2 cellular contexts compared by ENCODE assay signal in the genomic region with DNA sequence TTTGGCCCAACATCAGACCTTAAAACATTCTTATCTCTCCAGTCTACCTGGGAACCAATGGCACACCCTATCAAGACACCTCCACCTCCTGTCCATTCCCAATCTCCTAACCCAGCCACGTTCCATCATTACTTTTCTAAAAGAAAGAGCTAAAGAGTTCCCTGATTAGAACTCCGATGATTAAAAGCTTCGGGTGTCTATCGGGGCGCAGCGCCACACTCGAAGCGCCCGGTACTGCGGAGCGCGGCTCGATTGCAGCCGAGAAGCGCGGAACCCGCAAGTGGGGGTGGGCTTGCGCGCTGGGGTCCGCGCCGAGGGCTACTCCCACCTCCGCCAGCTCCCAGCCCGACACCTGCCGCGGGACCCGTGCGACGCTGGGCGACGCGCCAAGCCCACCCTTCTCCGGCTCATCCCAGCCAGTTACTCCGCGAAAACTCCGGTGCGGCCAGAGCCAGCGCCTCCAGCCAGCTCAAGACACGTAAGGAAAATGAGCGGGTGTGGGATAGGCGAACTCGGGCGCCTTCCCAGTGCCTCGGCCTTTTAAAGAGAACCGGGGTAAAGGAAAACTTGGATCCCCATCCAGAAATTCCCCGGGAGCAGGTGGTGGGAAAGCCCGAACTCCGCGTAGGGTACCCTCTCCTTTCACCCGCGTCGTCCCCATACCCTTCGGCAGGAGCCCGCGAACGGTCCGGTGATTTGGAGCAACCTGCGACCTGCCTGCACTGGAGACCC.
A peak's percentile ranks its signal among the peaks of the same experiment; 100 is the strongest.
TF ChIP-seq lines count a peak whose summit lies in the region.

No MANE protein-coding gene starts in this region.

TF ChIP-seq in A549, 52 proteins besides CTCF, POLR2A, EP300 and RAD21:
- TF ChIP-seq SREBF2 (IDR thresholded peaks at IDR 0.05) (no peak), HEYL (CRISPR knock-in tag; IDR thresholded peaks at IDR 0.05) (no peak), BHLHE40 (IDR thresholded peaks at IDR 0.05; ENCODE audit: low read depth, low read length) (no peak), JUN (IDR thresholded peaks at IDR 0.05) (no peak)

TF ChIP-seq in K562, 482 proteins besides CTCF, POLR2A, EP300 and RAD21:
- TF ChIP-seq ZNF354B (CRISPR knock-in tag; IDR thresholded peaks at IDR 0.05) (no peak), CREB1 (IDR thresholded peaks at IDR 0.05) (no peak), CREB1 (CRISPR knock-in tag; IDR thresholded peaks at IDR 0.05) (no peak), CEBPG (CRISPR knock-in tag; IDR thresholded peaks at IDR 0.05) (no peak), CEBPG (tag; conservative IDR thresholded peaks at IDR 0.05 in 1 of 2, IDR thresholded peaks at IDR 0.05 in 1 of 2) (peak in 1 of 2 experiments; percentile 2; a peak in 1 of 4 replicates), ZNF3 (CRISPR knock-in tag; IDR thresholded peaks at IDR 0.05) (no peak)
- TF ChIP-seq, protein P1, sequence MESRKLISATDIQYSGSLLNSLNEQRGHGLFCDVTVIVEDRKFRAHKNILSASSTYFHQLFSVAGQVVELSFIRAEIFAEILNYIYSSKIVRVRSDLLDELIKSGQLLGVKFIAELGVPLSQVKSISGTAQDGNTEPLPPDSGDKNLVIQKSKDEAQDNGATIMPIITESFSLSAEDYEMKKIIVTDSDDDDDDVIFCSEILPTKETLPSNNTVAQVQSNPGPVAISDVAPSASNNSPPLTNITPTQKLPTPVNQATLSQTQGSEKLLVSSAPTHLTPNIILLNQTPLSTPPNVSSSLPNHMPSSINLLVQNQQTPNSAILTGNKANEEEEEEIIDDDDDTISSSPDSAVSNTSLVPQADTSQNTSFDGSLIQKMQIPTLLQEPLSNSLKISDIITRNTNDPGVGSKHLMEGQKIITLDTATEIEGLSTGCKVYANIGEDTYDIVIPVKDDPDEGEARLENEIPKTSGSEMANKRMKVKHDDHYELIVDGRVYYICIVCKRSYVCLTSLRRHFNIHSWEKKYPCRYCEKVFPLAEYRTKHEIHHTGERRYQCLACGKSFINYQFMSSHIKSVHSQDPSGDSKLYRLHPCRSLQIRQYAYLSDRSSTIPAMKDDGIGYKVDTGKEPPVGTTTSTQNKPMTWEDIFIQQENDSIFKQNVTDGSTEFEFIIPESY (CRISPR knock-in tag; IDR thresholded peaks at IDR 0.05) = 0 out of 2 replicates have a peak, but pooled peaks have one; percentile 31
- TF ChIP-seq, protein P2, sequence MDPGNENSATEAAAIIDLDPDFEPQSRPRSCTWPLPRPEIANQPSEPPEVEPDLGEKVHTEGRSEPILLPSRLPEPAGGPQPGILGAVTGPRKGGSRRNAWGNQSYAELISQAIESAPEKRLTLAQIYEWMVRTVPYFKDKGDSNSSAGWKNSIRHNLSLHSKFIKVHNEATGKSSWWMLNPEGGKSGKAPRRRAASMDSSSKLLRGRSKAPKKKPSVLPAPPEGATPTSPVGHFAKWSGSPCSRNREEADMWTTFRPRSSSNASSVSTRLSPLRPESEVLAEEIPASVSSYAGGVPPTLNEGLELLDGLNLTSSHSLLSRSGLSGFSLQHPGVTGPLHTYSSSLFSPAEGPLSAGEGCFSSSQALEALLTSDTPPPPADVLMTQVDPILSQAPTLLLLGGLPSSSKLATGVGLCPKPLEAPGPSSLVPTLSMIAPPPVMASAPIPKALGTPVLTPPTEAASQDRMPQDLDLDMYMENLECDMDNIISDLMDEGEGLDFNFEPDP (CRISPR knock-in tag; IDR thresholded peaks at IDR 0.05) = no peak
- TF ChIP-seq, protein P3, sequence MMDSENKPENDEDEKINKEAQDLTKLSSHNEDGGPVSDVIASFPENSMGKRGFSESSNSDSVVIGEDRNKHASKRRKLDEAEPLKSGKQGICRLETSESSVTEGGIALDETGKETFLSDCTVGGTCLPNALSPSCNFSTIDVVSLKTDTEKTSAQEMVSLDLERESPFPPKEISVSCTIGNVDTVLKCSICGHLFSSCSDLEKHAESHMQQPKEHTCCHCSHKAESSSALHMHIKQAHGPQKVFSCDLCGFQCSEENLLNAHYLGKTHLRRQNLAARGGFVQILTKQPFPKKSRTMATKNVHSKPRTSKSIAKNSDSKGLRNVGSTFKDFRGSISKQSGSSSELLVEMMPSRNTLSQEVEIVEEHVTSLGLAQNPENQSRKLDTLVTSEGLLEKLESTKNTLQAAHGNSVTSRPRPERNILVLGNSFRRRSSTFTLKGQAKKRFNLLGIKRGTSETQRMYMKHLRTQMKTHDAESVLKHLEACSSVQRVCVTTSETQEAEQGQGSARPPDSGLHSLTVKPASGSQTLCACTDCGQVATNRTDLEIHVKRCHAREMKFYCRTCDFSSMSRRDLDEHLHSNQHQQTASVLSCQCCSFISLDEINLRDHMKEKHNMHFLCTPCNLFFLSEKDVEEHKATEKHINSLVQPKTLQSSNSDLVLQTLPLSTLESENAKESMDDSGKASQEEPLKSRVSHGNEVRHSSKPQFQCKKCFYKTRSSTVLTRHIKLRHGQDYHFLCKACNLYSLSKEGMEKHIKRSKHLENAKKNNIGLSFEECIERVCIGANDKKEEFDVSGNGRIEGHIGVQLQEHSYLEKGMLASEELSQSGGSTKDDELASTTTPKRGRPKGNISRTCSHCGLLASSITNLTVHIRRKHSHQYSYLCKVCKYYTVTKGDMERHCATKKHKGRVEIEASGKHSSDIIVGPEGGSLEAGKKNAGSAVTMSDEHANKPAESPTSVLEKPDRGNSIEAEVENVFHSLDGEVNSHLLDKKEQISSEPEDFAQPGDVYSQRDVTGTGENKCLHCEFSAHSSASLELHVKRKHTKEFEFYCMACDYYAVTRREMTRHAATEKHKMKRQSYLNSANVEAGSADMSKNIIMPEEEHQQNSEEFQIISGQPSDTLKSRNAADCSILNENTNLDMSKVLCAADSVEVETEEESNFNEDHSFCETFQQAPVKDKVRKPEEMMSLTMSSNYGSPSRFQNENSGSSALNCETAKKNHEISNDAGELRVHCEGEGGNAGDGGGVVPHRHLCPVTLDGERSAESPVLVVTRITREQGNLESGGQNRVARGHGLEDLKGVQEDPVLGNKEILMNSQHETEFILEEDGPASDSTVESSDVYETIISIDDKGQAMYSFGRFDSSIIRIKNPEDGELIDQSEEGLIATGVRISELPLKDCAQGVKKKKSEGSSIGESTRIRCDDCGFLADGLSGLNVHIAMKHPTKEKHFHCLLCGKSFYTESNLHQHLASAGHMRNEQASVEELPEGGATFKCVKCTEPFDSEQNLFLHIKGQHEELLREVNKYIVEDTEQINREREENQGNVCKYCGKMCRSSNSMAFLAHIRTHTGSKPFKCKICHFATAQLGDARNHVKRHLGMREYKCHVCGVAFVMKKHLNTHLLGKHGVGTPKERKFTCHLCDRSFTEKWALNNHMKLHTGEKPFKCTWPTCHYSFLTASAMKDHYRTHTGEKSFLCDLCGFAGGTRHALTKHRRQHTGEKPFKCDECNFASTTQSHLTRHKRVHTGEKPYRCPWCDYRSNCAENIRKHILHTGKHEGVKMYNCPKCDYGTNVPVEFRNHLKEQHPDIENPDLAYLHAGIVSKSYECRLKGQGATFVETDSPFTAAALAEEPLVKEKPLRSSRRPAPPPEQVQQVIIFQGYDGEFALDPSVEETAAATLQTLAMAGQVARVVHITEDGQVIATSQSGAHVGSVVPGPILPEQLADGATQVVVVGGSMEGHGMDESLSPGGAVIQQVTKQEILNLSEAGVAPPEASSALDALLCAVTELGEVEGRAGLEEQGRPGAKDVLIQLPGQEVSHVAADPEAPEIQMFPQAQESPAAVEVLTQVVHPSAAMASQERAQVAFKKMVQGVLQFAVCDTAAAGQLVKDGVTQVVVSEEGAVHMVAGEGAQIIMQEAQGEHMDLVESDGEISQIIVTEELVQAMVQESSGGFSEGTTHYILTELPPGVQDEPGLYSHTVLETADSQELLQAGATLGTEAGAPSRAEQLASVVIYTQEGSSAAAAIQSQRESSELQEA (IDR thresholded peaks at IDR 0.05; ENCODE audit: low read depth) = no peak
